8 cellular contexts compared by ENCODE assay signal in the genomic region with DNA sequence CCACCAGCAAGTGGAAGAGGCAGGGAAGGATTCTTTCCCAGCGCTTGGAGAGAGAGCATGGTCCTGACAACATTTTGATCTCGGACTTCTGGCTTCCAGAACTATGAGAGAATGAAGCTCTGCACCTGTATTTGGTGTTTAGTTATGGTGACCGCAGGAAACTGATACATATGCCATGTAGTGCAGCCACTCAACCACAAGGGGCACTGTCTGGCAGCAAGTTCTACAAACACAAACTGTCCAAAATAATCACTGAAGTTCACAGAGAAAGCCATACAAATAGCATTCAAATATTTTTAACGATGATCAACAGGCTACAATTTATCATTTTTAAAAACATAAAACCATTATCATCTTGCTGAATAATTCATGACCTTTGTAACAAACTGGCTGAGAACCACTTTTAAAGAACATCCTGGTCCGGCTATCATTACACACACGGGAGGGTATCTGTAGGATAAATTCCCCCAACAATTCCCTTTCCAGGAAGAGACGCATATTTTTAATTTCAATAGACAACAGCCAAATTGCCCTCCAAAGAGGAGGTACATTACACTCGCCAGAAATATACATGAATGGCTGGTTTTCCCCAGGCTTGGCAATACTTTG. TPM values are rescaled to one million over a fixed set of nuclear protein-coding genes. Genes with fewer than 3 reads are reported as not detected.
DNase-seq lines count a peak whose midpoint lies in the region; ATAC-seq and TF ChIP-seq lines count a peak whose summit lies in the region.

No MANE protein-coding gene starts in this region.

- intact Hi-C loops in OCI-LY7 (cut with micrococcal nuclease; ENCODE audit: unreplicated experiment) (no loop called here), posterior cingulate gyrus (cut with DNase I) (no loop called here)
- intact Hi-C loops in activated T-helper 1 cell treated with anti-CD3 and anti-CD28 coated beads, Interleukin-12 subunit alpha, Interleukin-12 subunit beta, Interleukin-2, Interleukin-4 antibody, amounts not matched to agents 30 ng/mL and 10 ng/mL and 1 ng/mL, durations not matched to agents 14 hours and 24 hours and 36 hours (cut with micrococcal nuclease), result loop anchor here (1.0 kb wide), 1 partner anchor 16 kb away; no protein-coding TSS in a partner anchor

- H3K27ac Mint-ChIP-seq in activated T-helper 1 cell treated with anti-CD3 and anti-CD28 coated beads, Interleukin-12 subunit alpha, Interleukin-12 subunit beta, Interleukin-2, Interleukin-4 antibody, amounts not matched to agents 30 ng/mL and 10 ng/mL and 1 ng/mL, durations not matched to agents 14 hours and 24 hours and 36 hours, result no peak overlapping the region

- no peaks in the 10 kb centered on the region for H3K9me3 Mint-ChIP-seq in activated T-helper 1 cell treated with anti-CD3 and anti-CD28 coated beads, Interleukin-12 subunit alpha, Interleukin-12 subunit beta, Interleukin-2, Interleukin-4 antibody, amounts not matched to agents 30 ng/mL and 10 ng/mL and 1 ng/mL, durations not matched to agents 14 hours and 24 hours and 36 hours

- H3K4me1 ChIP-seq in OCI-LY7 (ENCODE audit: insufficient read depth, low read length, poor library complexity, severe bottlenecking), result no peaks in the 10 kb centered on the region
- H3K4me1 ChIP-seq in foreskin keratinocyte, result no peaks in the 10 kb centered on the region

- in situ Hi-C loops in Caki2 (cut with HindIII; ENCODE audit: low pct_unique_long_range_greater_than_20kb, low sequenced_read_pairs), result no loop called here

- BruUV-seq in OCI-LY7 (replicated peaks; lab: Mats Ljungman, UMichigan), result no TSS peak

- H3K27ac ChIP-seq in OCI-LY7 (ENCODE audit: low read depth, low read length, poor library complexity, severe bottlenecking) (no peak overlapping the region), foreskin keratinocyte (no peak overlapping the region)

- H2AFZ ChIP-seq in OCI-LY7 (ENCODE audit: low read length), result no peak overlapping the region

- no peak overlapping the region for H3K4me3 ChIP-seq in OCI-LY7 (ENCODE audit: low read depth, low read length, poor library complexity, severe bottlenecking)

- H3K36me3 Mint-ChIP-seq in activated T-helper 1 cell treated with anti-CD3 and anti-CD28 coated beads, Interleukin-12 subunit alpha, Interleukin-12 subunit beta, Interleukin-2, Interleukin-4 antibody, amounts not matched to agents 30 ng/mL and 10 ng/mL and 1 ng/mL, durations not matched to agents 14 hours and 24 hours and 36 hours (ENCODE audit: low read depth), result no peaks in the 10 kb centered on the region

- H3K27me3 Mint-ChIP-seq in activated T-helper 1 cell treated with anti-CD3 and anti-CD28 coated beads, Interleukin-12 subunit alpha, Interleukin-12 subunit beta, Interleukin-2, Interleukin-4 antibody, amounts not matched to agents 30 ng/mL and 10 ng/mL and 1 ng/mL, durations not matched to agents 14 hours and 24 hours and 36 hours (ENCODE audit: insufficient read depth), result peaks cover 8% of the 10 kb centered on the region

- H3K27me3 ChIP-seq in foreskin keratinocyte, result no peaks in the 10 kb centered on the region

- POLR2A ChIA-PET in OCI-LY7 (lab: Charles Lee), result interaction anchor here (0.5 to 1.5 kb wide), 3 partner anchors 13 to 61 kb away, joined by 3 read pairs; no protein-coding TSS in a partner anchor

- H3K9me3 ChIP-seq in OCI-LY7 (ENCODE audit: low read length), result no peaks in the 10 kb centered on the region

- CTCF ChIA-PET in OCI-LY7 (lab: Charles Lee; ENCODE audit: unreplicated experiment), result no interaction called here

- peak; percentile 48 for DNase-seq in Caki2 (ENCODE audit: low read depth)
- peak; percentile 39 for DNase-seq in HPDE6-E6E7 (ENCODE audit: extremely low spot score)
- peak; percentile 63 for DNase-seq in OCI-LY7 (ENCODE audit: low spot score)
- DNase-seq in activated T-helper 1 cell treated with anti-CD3 and anti-CD28 coated beads, Interleukin-12 subunit alpha, Interleukin-12 subunit beta, Interleukin-2, Interleukin-4 antibody, amounts not matched to agents 30 ng/mL and 10 ng/mL and 1 ng/mL, durations not matched to agents 14 hours and 24 hours and 36 hours (ENCODE audit: low spot score), result peak; percentile 19
- DNase-seq in foreskin keratinocyte, result peak in 1 of 2 donors; percentile 9
- peak in 6 of 10 donors; percentile 51 to 68 (median 54) for DNase-seq in posterior cingulate gyrus

- H3K36me3 ChIP-seq in OCI-LY7 (ENCODE audit: insufficient read depth, low read length), result no peaks in the 10 kb centered on the region

- H3K4me2 ChIP-seq in OCI-LY7 (ENCODE audit: low read length), result no peak overlapping the region

- peaks cover 19% of the 10 kb centered on the region for H3K4me1 Mint-ChIP-seq in activated T-helper 1 cell treated with anti-CD3 and anti-CD28 coated beads, Interleukin-12 subunit alpha, Interleukin-12 subunit beta, Interleukin-2, Interleukin-4 antibody, amounts not matched to agents 30 ng/mL and 10 ng/mL and 1 ng/mL, durations not matched to agents 14 hours and 24 hours and 36 hours (ENCODE audit: low read depth)

- peak; percentile 49 for ATAC-seq in foreskin keratinocyte
- no peak for ATAC-seq in HG02642 (IDR thresholded peaks at IDR 0.05; ENCODE audit: poor library complexity, unreplicated experiment)
- ATAC-seq in HG02610 (IDR thresholded peaks at IDR 0.05; ENCODE audit: unreplicated experiment), result no peak

- H3K9me2 ChIP-seq in OCI-LY7 (ENCODE audit: insufficient read depth, low read length), result no peaks in the 10 kb centered on the region

- no peak overlapping the region for H3K4me3 Mint-ChIP-seq in activated T-helper 1 cell treated with anti-CD3 and anti-CD28 coated beads, Interleukin-12 subunit alpha, Interleukin-12 subunit beta, Interleukin-2, Interleukin-4 antibody, amounts not matched to agents 30 ng/mL and 10 ng/mL and 1 ng/mL, durations not matched to agents 14 hours and 24 hours and 36 hours

- no peaks in the 10 kb centered on the region for H4K20me1 ChIP-seq in OCI-LY7 (ENCODE audit: insufficient read depth, low read length)

- H3K79me2 ChIP-seq in OCI-LY7 (ENCODE audit: insufficient read depth, low read depth, low read length), result no peaks in the 10 kb centered on the region

- TF ChIP-seq CTCF in OCI-LY7 (conservative IDR thresholded peaks at IDR 0.05; ENCODE audit: low read length) (peak; percentile 95), foreskin keratinocyte (conservative IDR thresholded peaks at IDR 0.05) (peak; percentile 85)

RNA-seq across cellular contexts. Expression of a gene that starts 9.3 kb away (rescaled TPM):
- 25.5 and 31.9 TPM in 2 replicates for total RNA-seq in Caki2 (2014; rRNA removed; shearing (Covaris generic); ENCODE audit: low replicate concordance)
- total RNA-seq in OCI-LY7 (2014; rRNA removed; shearing (Covaris generic)), result not detected in 2 replicates
- not detected in 2 replicates for total RNA-seq in OCI-LY7 (2022)
- total RNA-seq in activated T-helper 1 cell treated with anti-CD3 and anti-CD28 coated beads, Interleukin-12 subunit alpha, Interleukin-12 subunit beta, Interleukin-2, Interleukin-4 antibody, amounts not matched to agents 30 ng/mL and 10 ng/mL and 1 ng/mL, durations not matched to agents 14 hours and 24 hours and 36 hours, result 16.4 and 16.9 TPM in 2 replicates
- total RNA-seq in foreskin keratinocyte, result 6.2 and 7.9 TPM in 2 replicates
- polyA plus RNA-seq in foreskin keratinocyte, result 8.2 and 9.8 TPM in 2 replicates

RNA-seq across cellular contexts. Expression of a gene that starts 31.0 kb away (rescaled TPM):
- 21.6 and 24.9 TPM in 2 replicates for total RNA-seq in Caki2 (2014; rRNA removed; shearing (Covaris generic); ENCODE audit: low replicate concordance)
- 4.2 and 4.9 TPM in 2 replicates for total RNA-seq in OCI-LY7 (2014; rRNA removed; shearing (Covaris generic))
- total RNA-seq in OCI-LY7 (2022) (9.2 and 9.7 TPM in 2 replicates), foreskin keratinocyte (3.0 and 4.2 TPM in 2 replicates)
- total RNA-seq in activated T-helper 1 cell treated with anti-CD3 and anti-CD28 coated beads, Interleukin-12 subunit alpha, Interleukin-12 subunit beta, Interleukin-2, Interleukin-4 antibody, amounts not matched to agents 30 ng/mL and 10 ng/mL and 1 ng/mL, durations not matched to agents 14 hours and 24 hours and 36 hours, result 10.6 and 11.5 TPM in 2 replicates
- polyA plus RNA-seq in foreskin keratinocyte, result 0.74 and 0.90 TPM in 2 replicates

RNA-seq across cellular contexts. Expression of a gene that starts 55.8 kb away (rescaled TPM):
- 470 and 520 TPM in 2 replicates for total RNA-seq in Caki2 (2014; rRNA removed; shearing (Covaris generic); ENCODE audit: low replicate concordance)
- total RNA-seq in OCI-LY7 (2014; rRNA removed; shearing (Covaris generic)), result 12.0 TPM in 2 replicates
- total RNA-seq in OCI-LY7 (2022), result not detected in 2 replicates
- total RNA-seq in activated T-helper 1 cell treated with anti-CD3 and anti-CD28 coated beads, Interleukin-12 subunit alpha, Interleukin-12 subunit beta, Interleukin-2, Interleukin-4 antibody, amounts not matched to agents 30 ng/mL and 10 ng/mL and 1 ng/mL, durations not matched to agents 14 hours and 24 hours and 36 hours, result 62.7 and 62.8 TPM in 2 replicates
- total RNA-seq in foreskin keratinocyte, result 109 and 114 TPM in 2 replicates
- 131 and 132 TPM in 2 replicates for polyA plus RNA-seq in foreskin keratinocyte
